10 cellular contexts compared by ENCODE assay signal in the genomic region with DNA sequence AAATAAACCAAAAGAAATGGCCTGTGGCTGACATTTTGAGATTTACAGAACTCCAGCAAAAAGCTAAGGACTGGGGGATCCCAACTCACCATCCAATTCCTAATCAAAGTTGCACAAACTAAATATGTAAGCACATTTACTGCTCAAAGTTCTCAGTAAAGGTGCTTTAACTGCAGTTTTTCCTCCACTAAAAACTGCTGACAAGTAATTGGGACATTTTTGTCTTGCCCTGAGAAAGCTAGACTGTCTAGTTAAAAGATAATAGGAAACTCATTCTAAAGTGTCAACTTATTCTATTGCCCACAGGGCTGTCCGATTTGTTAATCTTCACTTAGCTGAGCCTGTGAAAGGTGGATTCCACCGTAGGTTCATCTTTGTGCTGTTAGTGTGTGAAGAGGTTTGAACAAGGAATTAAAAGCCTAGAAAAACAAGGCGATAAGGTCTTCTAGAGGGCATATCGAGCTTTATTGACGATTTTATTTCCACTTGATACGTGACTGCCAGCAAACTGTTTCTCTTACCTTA. TPM values are rescaled to one million over a fixed set of nuclear protein-coding genes. Genes with fewer than 3 reads are reported as not detected.
A peak's percentile ranks its signal among the peaks of the same experiment; 100 is the strongest.
DNase-seq lines count a peak whose midpoint lies in the region; ATAC-seq, FAIRE-seq and TF ChIP-seq lines count a peak whose summit lies in the region.
"Had no signal": no experiment of that assay in that cellular context is flagged by ENCODE, and none has a peak within 500 bp of the region (broad histone marks: within the 10 kb centered on the region; RNA-seq: fewer than 3 reads in every experiment).

No MANE protein-coding gene starts in this region.

- TF ChIP-seq RAD21 in HepG2 (CRISPR knock-in tag; IDR thresholded peaks at IDR 0.05), result no peak

- no peak for ATAC-seq in HepG2

- peaks cover 25% of the 10 kb centered on the region for H3K4me1 Mint-ChIP-seq in activated CD4-positive, alpha-beta T cell treated with anti-CD3 and anti-CD28 coated beads, Interleukin-2, amount 10 ng/mL, durations not matched to agents 24 days and 14 days

- in situ Hi-C loops in HepG2 (cut with HindIII; ENCODE audit: extremely low pct_ligation_motif_present, low pct_unique_long_range_greater_than_20kb), result no loop called here

- H3K36me3 ChIP-seq in adipocyte (ENCODE audit: control insufficient read depth, insufficient read depth, low read length, severe bottlenecking), result no peaks in the 10 kb centered on the region
- H3K36me3 ChIP-seq in HepG2 (replicated peaks in 1 of 2; ENCODE audit: control insufficient read depth in 1 of 2, insufficient read depth in 2 of 2, low read length in 2 of 2), result no peaks in the 10 kb centered on the region

- H3K4me3 ChIP-seq in adipocyte (ENCODE audit: low read length), result peak overlapping the region; percentile 82
- peak overlapping the region in 2 of 3 experiments; percentile 62 to 77; a peak in 1 of 6 replicates for H3K4me3 ChIP-seq in HepG2 (replicated peaks in 1 of 3; ENCODE audit: insufficient read depth in 1 of 3, low read depth in 2 of 3, low read length in 3 of 3)

- H3K36me3 Mint-ChIP-seq in activated CD4-positive, alpha-beta T cell treated with anti-CD3 and anti-CD28 coated beads, Interleukin-2, amount 10 ng/mL, durations not matched to agents 24 days and 14 days (ENCODE audit: low read depth), result peaks cover 4% of the 10 kb centered on the region

- no peaks in the 10 kb centered on the region for H3K9me3 ChIP-seq in adipocyte (ENCODE audit: control insufficient read depth, low read length)
- no peaks in the 10 kb centered on the region for H3K9me3 ChIP-seq in HepG2 (ENCODE audit: low read length)

- no peak for TF ChIP-seq POLR2A in HepG2 (IDR thresholded peaks at IDR 0.05; ENCODE audit: insufficient read depth in 1 of 2, low read depth in 2 of 2, low read length in 2 of 2)

- H3K27me3 ChIP-seq in adipocyte (replicated peaks; ENCODE audit: control insufficient read depth, insufficient read depth, low read length), result peaks cover 20% of the 10 kb centered on the region
- peaks cover 0 to 23% of the 10 kb centered on the region in 2 experiments; a peak in 2 of 5 replicates for H3K27me3 ChIP-seq in HepG2 (ENCODE audit: control insufficient read depth in 1 of 2, insufficient read depth in 2 of 2, low read length in 2 of 2)

- H3K9me3 Mint-ChIP-seq in activated CD4-positive, alpha-beta T cell treated with anti-CD3 and anti-CD28 coated beads, Interleukin-2, amount 10 ng/mL, durations not matched to agents 24 days and 14 days, result no peaks in the 10 kb centered on the region

- H3K27ac ChIP-seq in HepG2 (ENCODE audit: extremely low read length, insufficient read depth, low read length), result no peak overlapping the region

- peak; percentile 55 for DNase-seq in activated CD4-positive, alpha-beta T cell treated with anti-CD3 and anti-CD28 coated beads, Interleukin-2, amount 10 ng/mL, durations not matched to agents 24 days and 14 days
- DNase-seq in activated CD4-positive, alpha-beta T cell treated with anti-CD3 and anti-CD28 coated beads for 48 hours, result no peak
- DNase-seq in adipocyte (ENCODE audit: low read depth) (no peak), HepG2 (ENCODE audit: low spot score) (no peak), superior temporal gyrus (ENCODE audit: extremely low spot score) (peak; percentile 5), NCI-H2081 treated with DMSO at 0.1 percent for 48 hours (lab: John Stamatoyannopoulos, UW) (no peak), NCI-H2107 treated with DMSO at 0.1 percent for 48 hours (lab: John Stamatoyannopoulos, UW; ENCODE audit: unreplicated experiment) (no peak), NCI-H748 (lab: John Stamatoyannopoulos, UW; ENCODE audit: unreplicated experiment) (no peak)

- BruUV-seq in HepG2 (replicated peaks; lab: Mats Ljungman, UMichigan), result TSS peak; percentile 62

- WGBS in HepG2 (ENCODE audit: low lambda C conversion rate), result 13% methylated on average over 6 of the region's 6 CpGs

- no peak overlapping the region for H3K27ac Mint-ChIP-seq in activated CD4-positive, alpha-beta T cell treated with anti-CD3 and anti-CD28 coated beads, Interleukin-2, amount 10 ng/mL, durations not matched to agents 24 days and 14 days

- no peak for TF ChIP-seq EP300 in HepG2 (IDR thresholded peaks at IDR 0.05; ENCODE audit: low read depth in 2 of 2, low read length in 2 of 2)
- no peak for TF ChIP-seq EP300 in HepG2 (CRISPR knock-in tag; IDR thresholded peaks at IDR 0.05; ENCODE audit: borderline replicate concordance)

- H3K4me3 Mint-ChIP-seq in activated CD4-positive, alpha-beta T cell treated with anti-CD3 and anti-CD28 coated beads, Interleukin-2, amount 10 ng/mL, durations not matched to agents 24 days and 14 days, result peak overlapping the region; percentile 80

- peak overlapping the region; percentile 80; the same call in 1 of the 2 replicates for H3K4me2 ChIP-seq in HepG2 (ENCODE audit: low read depth, low read length)

- no peaks in the 10 kb centered on the region for H4K20me1 ChIP-seq in HepG2 (ENCODE audit: insufficient read depth, low read length)

- peak overlapping the region; percentile 77 for H3K9ac ChIP-seq in adipocyte (ENCODE audit: low read length)
- H3K9ac ChIP-seq in HepG2 (ENCODE audit: insufficient read depth, low read depth, low read length), result no peak overlapping the region

- H2AFZ ChIP-seq in HepG2 (ENCODE audit: low read length), result no peak overlapping the region

- POLR2A ChIA-PET in HepG2 (lab: Yijun Ruan, JAX), result no interaction called here

- no peak for TF ChIP-seq CTCF in HepG2 (CRISPR knock-in tag; IDR thresholded peaks at IDR 0.05)

- H3K79me2 ChIP-seq in HepG2 (ENCODE audit: insufficient read depth, low read length), result no peaks in the 10 kb centered on the region

- H3K4me1 ChIP-seq in adipocyte (ENCODE audit: control insufficient read depth, insufficient read depth, low read length) (peaks cover 24% of the 10 kb centered on the region), HepG2 (ENCODE audit: insufficient read depth, low read length) (peaks cover 8% of the 10 kb centered on the region; the same call in 1 of the 2 replicates)

- FAIRE-seq in HepG2 (lab: Jason Lieb, UNC), result no peak
- FAIRE-seq: colon had no signal

- intact Hi-C loops in activated CD4-positive, alpha-beta T cell treated with anti-CD3 and anti-CD28 coated beads, Interleukin-2, amount 10 ng/mL, durations not matched to agents 24 days and 14 days (cut with micrococcal nuclease), result loop anchor here (1.0 to 5.0 kb wide), 3 partner anchors 57 to 82 kb away; no protein-coding TSS in a partner anchor
- intact Hi-C loops in HepG2 (cut with micrococcal nuclease; ENCODE audit: unreplicated experiment), result loop anchor here (5.0 kb wide), 1 partner anchor 38 kb away; a partner anchor contains a TSS

- CTCF ChIA-PET in HepG2 (lab: Yijun Ruan, JAX; ENCODE audit: low intra/inter-chr PET ratio, low total read pairs), result no interaction called here

- peaks cover 3% of the 10 kb centered on the region for H3K27me3 Mint-ChIP-seq in activated CD4-positive, alpha-beta T cell treated with anti-CD3 and anti-CD28 coated beads, Interleukin-2, amount 10 ng/mL, durations not matched to agents 24 days and 14 days

RNA-seq across cellular contexts. Expression of a gene that starts 1.0 kb away (rescaled TPM):
- 121 TPM in 2 replicates for total RNA-seq in activated CD4-positive, alpha-beta T cell treated with anti-CD3 and anti-CD28 coated beads, Interleukin-2, amount 10 ng/mL, durations not matched to agents 24 days and 14 days
- 0.38 and 0.63 TPM in 2 replicates for total RNA-seq in HepG2 (2016; rRNA removed; fragmentation: Illumina TruSeq; extraction: Trizol)
- 0.09 and 0.10 TPM in 2 replicates for total RNA-seq in HepG2 (2016; cell fraction: cytosol; rRNA removed; fragmentation: Illumina TruSeq; extraction: Trizol; ENCODE audit: low read depth)
- total RNA-seq in HepG2 (2016; cell fraction: insoluble cytoplasmic fraction; rRNA removed; fragmentation: Illumina TruSeq; extraction: Trizol), result 0.28 and 0.32 TPM in 2 replicates
- total RNA-seq in HepG2 (2016; cell fraction: membrane; rRNA removed; fragmentation: Illumina TruSeq; extraction: Trizol), result 0.12 and 0.31 TPM in 2 replicates
- 0.47 and 0.62 TPM in 2 replicates for total RNA-seq in HepG2 (2016; cell fraction: nucleus; rRNA removed; fragmentation: Illumina TruSeq; extraction: Trizol)
- polyA plus RNA-seq in HepG2 (2011; rRNA removed), result 0.27 and 0.28 TPM in 2 replicates
- 0.08 and 0.10 TPM in 2 replicates for polyA plus RNA-seq in HepG2 (2011; cell fraction: cytosol; rRNA removed)
- polyA plus RNA-seq in HepG2 (2011; cell fraction: nucleus; rRNA removed), result 0.19 and 0.36 TPM in 2 replicates
- 0.21 and 0.24 TPM in 2 replicates for polyA plus RNA-seq in HepG2 (2012)
- polyA plus RNA-seq in HepG2 (2016; cell fraction: cytosol; fragmentation: Illumina TruSeq; extraction: Trizol; ENCODE audit: low read depth), result not detected in 2 replicates
- 0.28 and 0.69 TPM in 2 replicates for polyA plus RNA-seq in HepG2 (2016; cell fraction: insoluble cytoplasmic fraction; fragmentation: Illumina TruSeq; extraction: Trizol; ENCODE audit: low read depth)
- polyA plus RNA-seq in HepG2 (2016; cell fraction: membrane; fragmentation: Illumina TruSeq; extraction: Trizol; ENCODE audit: low read depth), result 0.28 and 0.60 TPM in 2 replicates
- 0.29 and 0.53 TPM in 2 replicates for polyA plus RNA-seq in HepG2 (2016; cell fraction: nucleus; fragmentation: Illumina TruSeq; extraction: Trizol; ENCODE audit: insufficient read depth, low read depth)
- polyA minus RNA-seq in HepG2 (2011; rRNA and poly(A)+ RNA removed; ENCODE audit: low replicate concordance), result 0.30 and 0.46 TPM in 2 replicates
- 0.26 and 1.2 TPM in 2 replicates for polyA minus RNA-seq in HepG2 (2011; cell fraction: cytosol; rRNA and poly(A)+ RNA removed)
- polyA minus RNA-seq in HepG2 (2011; cell fraction: nucleus; rRNA and poly(A)+ RNA removed), result 0.87 and 0.90 TPM in 2 replicates
- polyA plus RNA-seq: AG04450 had no signal

RNA-seq across cellular contexts. Expression of a gene that starts 36.8 kb away (rescaled TPM):
- 29.6 and 30.3 TPM in 2 replicates for total RNA-seq in activated CD4-positive, alpha-beta T cell treated with anti-CD3 and anti-CD28 coated beads, Interleukin-2, amount 10 ng/mL, durations not matched to agents 24 days and 14 days
- total RNA-seq in HepG2 (2016; rRNA removed; fragmentation: Illumina TruSeq; extraction: Trizol), result 90.6 and 122 TPM in 2 replicates
- total RNA-seq in HepG2 (2016; cell fraction: cytosol; rRNA removed; fragmentation: Illumina TruSeq; extraction: Trizol; ENCODE audit: low read depth), result 27.0 and 36.0 TPM in 2 replicates
- 90.8 and 120 TPM in 2 replicates for total RNA-seq in HepG2 (2016; cell fraction: insoluble cytoplasmic fraction; rRNA removed; fragmentation: Illumina TruSeq; extraction: Trizol)
- total RNA-seq in HepG2 (2016; cell fraction: membrane; rRNA removed; fragmentation: Illumina TruSeq; extraction: Trizol), result 77.9 and 92.9 TPM in 2 replicates
- total RNA-seq in HepG2 (2016; cell fraction: nucleus; rRNA removed; fragmentation: Illumina TruSeq; extraction: Trizol), result 78.5 and 81.3 TPM in 2 replicates
- 22.4 and 28.6 TPM in 2 replicates for polyA plus RNA-seq in HepG2 (2011; rRNA removed)
- polyA plus RNA-seq in HepG2 (2011; cell fraction: cytosol; rRNA removed), result 11.2 and 17.0 TPM in 2 replicates
- 16.5 and 19.3 TPM in 2 replicates for polyA plus RNA-seq in HepG2 (2011; cell fraction: nucleus; rRNA removed)
- polyA plus RNA-seq in HepG2 (2012), result 28.2 and 43.4 TPM in 2 replicates
- polyA plus RNA-seq in HepG2 (2016; cell fraction: cytosol; fragmentation: Illumina TruSeq; extraction: Trizol; ENCODE audit: low read depth), result 30.6 and 33.6 TPM in 2 replicates
- polyA plus RNA-seq in HepG2 (2016; cell fraction: insoluble cytoplasmic fraction; fragmentation: Illumina TruSeq; extraction: Trizol; ENCODE audit: low read depth), result 100 and 111 TPM in 2 replicates
- polyA plus RNA-seq in HepG2 (2016; cell fraction: membrane; fragmentation: Illumina TruSeq; extraction: Trizol; ENCODE audit: low read depth), result 73.4 and 76.0 TPM in 2 replicates
- polyA plus RNA-seq in HepG2 (2016; cell fraction: nucleus; fragmentation: Illumina TruSeq; extraction: Trizol; ENCODE audit: insufficient read depth, low read depth), result 78.6 and 87.0 TPM in 2 replicates
- 12.0 and 15.6 TPM in 2 replicates for polyA minus RNA-seq in HepG2 (2011; rRNA and poly(A)+ RNA removed; ENCODE audit: low replicate concordance)
- polyA minus RNA-seq in HepG2 (2011; cell fraction: cytosol; rRNA and poly(A)+ RNA removed), result 13.1 and 13.3 TPM in 2 replicates
- 106 and 122 TPM in 2 replicates for polyA minus RNA-seq in HepG2 (2011; cell fraction: nucleus; rRNA and poly(A)+ RNA removed)

Comparison
In these comparisons a context has a peak if more than half of its experiments do, and no peak if none do; other contexts are left out.
1. DNase-seq: peak in activated CD4-positive, alpha-beta T cell treated with anti-CD3 and anti-CD28 coated beads, Interleukin-2, amount 10 ng/mL, durations not matched to agents 24 days and 14 days (single experiment) and superior temporal gyrus (single experiment); none in activated CD4-positive, alpha-beta T cell treated with anti-CD3 and anti-CD28 coated beads for 48 hours (single experiment), adipocyte (single experiment), HepG2 (single experiment), NCI-H2081 treated with DMSO at 0.1 percent for 48 hours (single experiment), NCI-H2107 treated with DMSO at 0.1 percent for 48 hours (single experiment) and NCI-H748 (single experiment).
2. RNA of a gene that starts 1.0 kb away (total RNA-seq): 121 TPM in activated CD4-positive, alpha-beta T cell treated with anti-CD3 and anti-CD28 coated beads, Interleukin-2, amount 10 ng/mL, durations not matched to agents 24 days and 14 days; 0.09 to 0.63 TPM in HepG2; every median in the first group is over 10 times any median in the second.